17 cellular contexts compared by ENCODE assay signal in the genomic region with DNA sequence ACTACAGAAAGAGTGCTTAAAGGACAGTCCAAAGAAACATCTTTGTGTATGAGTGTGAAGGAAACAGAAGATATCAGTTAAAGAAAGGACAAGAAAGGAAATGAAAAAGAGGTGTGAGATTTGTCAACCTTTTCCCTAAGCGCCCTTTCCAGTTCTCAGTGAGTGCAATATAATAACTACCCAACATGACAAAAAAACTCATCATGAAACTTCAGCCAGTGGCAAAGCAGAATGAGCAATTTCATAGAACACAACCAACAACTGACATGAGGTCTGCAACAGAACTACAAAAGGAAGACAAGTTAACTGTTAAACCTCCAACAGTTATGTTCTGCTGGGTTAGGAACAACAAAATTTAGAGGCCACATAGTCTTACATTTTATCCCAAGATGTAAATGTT. TPM values are rescaled to one million over a fixed set of nuclear protein-coding genes. Genes with fewer than 3 reads are reported as not detected.
DNase-seq lines count a peak whose midpoint lies in the region; ATAC-seq, FAIRE-seq and TF ChIP-seq lines count a peak whose summit lies in the region.
"Had no signal": no experiment of that assay in that cellular context is flagged by ENCODE, and none has a peak within 500 bp of the region (broad histone marks: within the 10 kb centered on the region; RNA-seq: fewer than 3 reads in every experiment).

No MANE protein-coding gene starts in this region.

- no peaks in the 10 kb centered on the region for H3K27me3 Mint-ChIP-seq in activated naive CD8-positive, alpha-beta T cell

- no peak overlapping the region for H3K4me3 ChIP-seq in DND-41 (ENCODE audit: low read depth in 1 of 2, low read length in 2 of 2)
- H3K4me3 ChIP-seq: cardiac muscle cell, pancreas, upper lobe of right lung had no signal

- no peaks in the 10 kb centered on the region for H3K36me3 Mint-ChIP-seq in activated naive CD8-positive, alpha-beta T cell

- H3K79me2 ChIP-seq in DND-41 (ENCODE audit: insufficient read depth, low read length) = no peaks in the 10 kb centered on the region

- DNase-seq in DND-41 = no peak
- DNase-seq in GM12892 (ENCODE audit: insufficient read length) = no peak
- DNase-seq in NCI-H2029 treated with DMSO at 0.1 percent for 48 hours (lab: John Stamatoyannopoulos, UW) = no peak
- DNase-seq in NCI-H446 treated with DMSO at 0.1 percent for 48 hours (lab: John Stamatoyannopoulos, UW) = no peak
- DNase-seq: amniotic stem cell, foreskin keratinocyte, kidney, mammary epithelial cell, T1000, upper lobe of right lung had no signal

- ATAC-seq in DND-41 (ENCODE audit: insufficient read depth, low read depth) (no peak), HG02885 (IDR thresholded peaks at IDR 0.05; ENCODE audit: poor library complexity, unreplicated experiment) (peak; percentile 40), HG02938 (IDR thresholded peaks at IDR 0.05; ENCODE audit: unreplicated experiment) (no peak)
- ATAC-seq: activated CD4-positive, CD25-positive, alpha-beta regulatory T cell treated with anti-CD3 and anti-CD28 coated beads, Interleukin-2, amount 50 U/mL, for 24 hours had no signal

- peaks cover 57% of the 10 kb centered on the region for H3K4me1 Mint-ChIP-seq in activated naive CD8-positive, alpha-beta T cell (ENCODE audit: low read depth)

- H3K4me2 ChIP-seq in DND-41 (ENCODE audit: insufficient read depth, low read length) = no peak overlapping the region

- TF ChIP-seq POLR2A in GM12892 (IDR thresholded peaks at IDR 0.05; ENCODE audit: low read depth, low read length) = no peak

- FAIRE-seq in GM12892 (lab: Jason Lieb, UNC) = peak; percentile 90
- FAIRE-seq: kidney, pancreas had no signal

- peak overlapping the region; percentile 93 for H3K27ac Mint-ChIP-seq in activated naive CD8-positive, alpha-beta T cell

- H3K27me3 ChIP-seq in DND-41 (ENCODE audit: insufficient read depth, low read length, poor library complexity) = no peaks in the 10 kb centered on the region
- H3K27me3 ChIP-seq: cardiac muscle cell, foreskin keratinocyte had no signal

- no peaks in the 10 kb centered on the region for H3K36me3 ChIP-seq in DND-41 (ENCODE audit: insufficient read depth, low read length)
- H3K36me3 ChIP-seq: cardiac muscle cell, pancreas, upper lobe of right lung had no signal

- H4K20me1 ChIP-seq in DND-41 (ENCODE audit: insufficient read depth, low read length) = no peaks in the 10 kb centered on the region

- H3K27ac ChIP-seq in DND-41 (ENCODE audit: low read length) = no peak overlapping the region
- H3K27ac ChIP-seq: cardiac muscle cell, foreskin keratinocyte, pancreas, upper lobe of right lung had no signal

- H2AFZ ChIP-seq in DND-41 (ENCODE audit: low read depth, low read length) = peak overlapping the region; percentile 26; the same call in 1 of the 2 replicates

- H3K9ac ChIP-seq in DND-41 (ENCODE audit: low read depth, low read length) = no peak overlapping the region

- no peaks in the 10 kb centered on the region for H3K9me3 ChIP-seq in DND-41 (ENCODE audit: insufficient read depth, low read length, severe bottlenecking)
- H3K9me3 ChIP-seq: Caco-2, pancreas, upper lobe of right lung had no signal

- peaks cover 21% of the 10 kb centered on the region for H3K4me1 ChIP-seq in DND-41 (ENCODE audit: insufficient read depth, low read length)
- H3K4me1 ChIP-seq: Caco-2, foreskin keratinocyte, pancreas, upper lobe of right lung had no signal

- TF ChIP-seq CTCF in DND-41 (IDR thresholded peaks at IDR 0.05; ENCODE audit: borderline replicate concordance, extremely low read depth, low read length, poor library complexity, severe bottlenecking) = no peak

- peak overlapping the region; percentile 66 for H3K4me3 Mint-ChIP-seq in activated naive CD8-positive, alpha-beta T cell

- H3K9me3 Mint-ChIP-seq in activated naive CD8-positive, alpha-beta T cell (ENCODE audit: low read depth) = no peaks in the 10 kb centered on the region

RNA-seq across cellular contexts. Expression of a gene that starts 19.1 kb away (rescaled TPM):
- polyA plus RNA-seq in GM12892 (2012; ENCODE audit: missing spikeins) = 34.5 TPM
